ENCODE assay signal across 8 cellular contexts in genomic region chr1:152034654-152035405, GRCh38.
DNase-seq lines count a peak whose midpoint lies in the region; ATAC-seq and TF ChIP-seq lines count a peak whose summit lies in the region.

No MANE protein-coding gene starts in this region.

- H3K27me3 ChIP-seq in endocrine pancreas (ENCODE audit: control insufficient read depth, insufficient read depth, low read length) (no peaks in the 10 kb centered on the region), mucosa of stomach (ENCODE audit: control insufficient read depth, insufficient read depth, low read length) (no peaks in the 10 kb centered on the region)

- peak overlapping the region; percentile 89 to 95 for H3K4me3 Mint-ChIP-seq in stimulated activated naive CD8-positive, alpha-beta T cell treated with anti-CD3 and anti-CD28 coated beads, Interleukin-15, amount 100 ng/mL, for 72 hours

- TF ChIP-seq CTCF in GM10248 (IDR thresholded peaks at IDR 0.05; ENCODE audit: control extremely low read depth, extremely low read depth, low read depth, missing control alignments) = peak; percentile 36

- peaks cover 32% of the 10 kb centered on the region for H3K4me1 Mint-ChIP-seq in stimulated activated naive CD8-positive, alpha-beta T cell treated with anti-CD3 and anti-CD28 coated beads, Interleukin-15, amount 100 ng/mL, for 72 hours

- H3K9me3 ChIP-seq in endocrine pancreas (ENCODE audit: control insufficient read depth, low read length) (no peaks in the 10 kb centered on the region), mucosa of stomach (ENCODE audit: control insufficient read depth, low read length) (no peaks in the 10 kb centered on the region)

- ATAC-seq in HG02678 (IDR thresholded peaks at IDR 0.05; ENCODE audit: unreplicated experiment) = peak; percentile 53
- peak; percentile 77 for ATAC-seq in stimulated activated naive CD8-positive, alpha-beta T cell treated with anti-CD3 and anti-CD28 coated beads, Interleukin-15, amount 100 ng/mL, for 72 hours

- DNase-seq in GM10248 (ENCODE audit: extremely low spot score) = peak; percentile 70
- peak; percentile 67 for DNase-seq in NCI-H748 (lab: John Stamatoyannopoulos, UW; ENCODE audit: unreplicated experiment)
- peak; percentile 56 to 60 for DNase-seq in activated CD4-positive, alpha-beta T cell treated with anti-CD3 and anti-CD28 coated beads, Interleukin-2, amount 50 U/mL, for 4 hours
- DNase-seq in stimulated activated naive CD8-positive, alpha-beta T cell treated with anti-CD3 and anti-CD28 coated beads, Interleukin-15, amount 100 ng/mL, for 72 hours = peak; percentile 74 to 79
- DNase-seq in cerebellar nuclear complex (lab: John Stamatoyannopoulos, UW) = no peak

- H3K9me3 Mint-ChIP-seq in stimulated activated naive CD8-positive, alpha-beta T cell treated with anti-CD3 and anti-CD28 coated beads, Interleukin-15, amount 100 ng/mL, for 72 hours = peaks cover 0 to 5% of the 10 kb centered on the region in 2 donors

- CTCF ChIA-PET in GM10248 (lab: Yijun Ruan, JAX) = interaction anchor here (0.6 to 4.3 kb wide), 22 partner anchors 10 to 423 kb away, joined by 3 to 19 read pairs (median 5); no protein-coding TSS in a partner anchor

- peak overlapping the region; percentile 98 to 99 for H3K27ac Mint-ChIP-seq in stimulated activated naive CD8-positive, alpha-beta T cell treated with anti-CD3 and anti-CD28 coated beads, Interleukin-15, amount 100 ng/mL, for 72 hours

- H3K27me3 Mint-ChIP-seq in stimulated activated naive CD8-positive, alpha-beta T cell treated with anti-CD3 and anti-CD28 coated beads, Interleukin-15, amount 100 ng/mL, for 72 hours = no peaks in the 10 kb centered on the region

- POLR2A ChIA-PET in GM10248 (lab: Yijun Ruan, JAX) = no interaction called here

- no peak overlapping the region for H3K9ac ChIP-seq in endocrine pancreas (ENCODE audit: control insufficient read depth, insufficient read depth, low read length)
- peak overlapping the region; percentile 97 for H3K9ac ChIP-seq in mucosa of stomach (ENCODE audit: low read length)

- H3K4me1 ChIP-seq in endocrine pancreas (ENCODE audit: control insufficient read depth, insufficient read depth, low read length) (no peaks in the 10 kb centered on the region), mucosa of stomach (ENCODE audit: control insufficient read depth, insufficient read depth, low read length) (peaks cover 45% of the 10 kb centered on the region)

- H3K36me3 ChIP-seq in endocrine pancreas (ENCODE audit: control insufficient read depth, insufficient read depth, low read length) (no peaks in the 10 kb centered on the region), mucosa of stomach (ENCODE audit: control insufficient read depth, insufficient read depth, low read length) (peaks cover 13% of the 10 kb centered on the region)

- H3K4me3 ChIP-seq in endocrine pancreas (ENCODE audit: control insufficient read depth, insufficient read depth, low read length) (peak overlapping the region; percentile 71), mucosa of stomach (ENCODE audit: low read length) (peak overlapping the region; percentile 64)

Comparison
In these comparisons a context has a peak if more than half of its experiments do, and no peak if none do; other contexts are left out.
1. DNase-seq: peak in GM10248 (single experiment), NCI-H748 (single experiment), activated CD4-positive, alpha-beta T cell treated with anti-CD3 and anti-CD28 coated beads, Interleukin-2, amount 50 U/mL, for 4 hours (2 of 2) and stimulated activated naive CD8-positive, alpha-beta T cell treated with anti-CD3 and anti-CD28 coated beads, Interleukin-15, amount 100 ng/mL, for 72 hours (2 of 2); none in cerebellar nuclear complex (0 of 2).